ENCODE assay signal across 18 cellular contexts in the genomic region with DNA sequence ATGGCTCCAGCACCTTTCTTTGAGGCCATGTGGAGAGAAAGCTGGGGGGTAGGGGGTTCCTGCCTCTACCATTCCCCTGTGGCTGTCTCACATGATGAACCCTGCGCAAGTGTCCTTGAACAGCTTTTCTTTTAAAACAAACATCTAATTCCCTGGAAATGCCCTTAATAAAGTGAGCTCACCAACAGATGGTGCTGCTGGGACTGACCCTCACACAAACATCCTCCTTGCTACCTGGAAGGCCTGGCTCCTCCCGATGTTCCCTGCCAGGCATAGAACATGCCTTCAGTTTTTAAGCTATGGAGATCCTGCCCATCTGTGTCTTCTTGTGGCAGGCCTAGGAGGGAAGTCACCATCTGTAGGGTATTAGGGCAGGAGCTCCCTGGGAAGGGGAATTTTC.
DNase-seq lines count a peak whose midpoint lies in the region; ATAC-seq, FAIRE-seq and TF ChIP-seq lines count a peak whose summit lies in the region.
"Had no signal": no experiment of that assay in that cellular context is flagged by ENCODE, and none has a peak within 500 bp of the region (broad histone marks: within the 10 kb centered on the region; RNA-seq: fewer than 3 reads in every experiment).

No MANE protein-coding gene starts in this region.

- H3K9me2 ChIP-seq in hepatocyte (replicated peaks; ENCODE audit: insufficient read depth) = no peaks in the 10 kb centered on the region

- H3K27me3 Mint-ChIP-seq in activated CD4-positive, alpha-beta T cell treated with anti-CD3 and anti-CD28 coated beads, Interleukin-2, amount 10 ng/mL, durations not matched to agents 7 days and 5 days = no peaks in the 10 kb centered on the region

- ATAC-seq in Right ventricle myocardium inferior (peak; percentile 16), left ventricle myocardium superior (no peak), upper lobe of right lung (peak; percentile 38)
- ATAC-seq: Panc1 had no signal

- H3K4me1 ChIP-seq in hepatocyte (ENCODE audit: insufficient read depth) = peaks cover 10% of the 10 kb centered on the region
- H3K4me1 ChIP-seq in upper lobe of right lung = no peaks in the 10 kb centered on the region
- H3K4me1 ChIP-seq in Peyer's patch = peaks cover 0 to 18% (median 0%) of the 10 kb centered on the region in 4 donors

- WGBS in hepatocyte (ENCODE audit: low lambda C conversion rate, missing lambda C conversion rate) = 41% methylated on average over 2 of the region's 2 CpGs

- no peaks in the 10 kb centered on the region for H3K36me3 Mint-ChIP-seq in activated CD4-positive, alpha-beta T cell treated with anti-CD3 and anti-CD28 coated beads, Interleukin-2, amount 10 ng/mL, durations not matched to agents 7 days and 5 days (ENCODE audit: low read depth)
- H3K36me3 Mint-ChIP-seq: mesothelial cell of epicardium had no signal

- no peak overlapping the region for H3K27ac ChIP-seq in VCaP
- peak overlapping the region; percentile 38 for H3K27ac ChIP-seq in hepatocyte
- no peak overlapping the region for H3K27ac ChIP-seq in upper lobe of right lung
- no peak overlapping the region for H3K27ac ChIP-seq in Peyer's patch
- H3K27ac ChIP-seq: ovary had no signal

- FAIRE-seq in GM12891 (lab: Jason Lieb, UNC) = no peak
- FAIRE-seq: A204.1, astrocyte had no signal

- no peak for TF ChIP-seq POLR2A in Peyer's patch (IDR thresholded peaks at IDR 0.05)
- TF ChIP-seq POLR2A in GM12891 (IDR thresholded peaks at IDR 0.05; ENCODE audit: low read depth, low read length) = no peak

- H2AFZ ChIP-seq in hepatocyte = no peak overlapping the region

- no peak overlapping the region for H3K27ac Mint-ChIP-seq in activated CD4-positive, alpha-beta T cell treated with anti-CD3 and anti-CD28 coated beads, Interleukin-2, amount 10 ng/mL, durations not matched to agents 7 days and 5 days
- H3K27ac Mint-ChIP-seq: activated T-helper 1 cell treated with anti-CD3 and anti-CD28 coated beads, Interleukin-12 subunit alpha, Interleukin-12 subunit beta, Interleukin-2, Interleukin-4 antibody, amounts not matched to agents 30 ng/mL and 10 ng/mL and 1 ng/mL, durations not matched to agents 14 hours and 24 hours and 36 hours; mesothelial cell of epicardium had no signal

- H3K4me1 Mint-ChIP-seq in activated CD4-positive, alpha-beta T cell treated with anti-CD3 and anti-CD28 coated beads, Interleukin-2, amount 10 ng/mL, durations not matched to agents 7 days and 5 days = no peaks in the 10 kb centered on the region

- H3K4me3 ChIP-seq in hepatocyte (no peak overlapping the region), upper lobe of right lung (no peak overlapping the region), Peyer's patch (no peak overlapping the region)
- H3K4me3 ChIP-seq: ovary had no signal

- H3K36me3 ChIP-seq in hepatocyte (replicated peaks; ENCODE audit: insufficient read depth, low read depth) (no peaks in the 10 kb centered on the region), upper lobe of right lung (no peaks in the 10 kb centered on the region), Peyer's patch (no peaks in the 10 kb centered on the region)
- H3K36me3 ChIP-seq: ovary had no signal

- no peak for DNase-seq in Right ventricle myocardium inferior (ENCODE audit: missing footprints)
- DNase-seq in left ventricle myocardium superior = no peak
- DNase-seq in hepatocyte (ENCODE audit: low spot score) = peak; percentile 58
- DNase-seq in upper lobe of right lung = no peak
- no peak for DNase-seq in Peyer's patch
- no peak for DNase-seq in GM12891 (ENCODE audit: insufficient read length, low spot score)
- DNase-seq in activated CD4-positive, alpha-beta T cell treated with anti-CD3 and anti-CD28 coated beads, Interleukin-2, amount 10 ng/mL, durations not matched to agents 7 days and 5 days = no peak
- DNase-seq: activated CD4-positive, alpha-beta T cell treated with anti-CD3 and anti-CD28 coated beads for 4 hours; hippocampal formation; NCI-H2171; ovary; stimulated activated CD4-positive, alpha-beta T cell treated with anti-CD3 and anti-CD28 coated beads, Interleukin-15, amount 100 ng/mL, for 24 hours had no signal

- POLR2A ChIA-PET in activated CD4-positive, alpha-beta T cell treated with anti-CD3 and anti-CD28 coated beads, Interleukin-2, amount 10 ng/mL, durations not matched to agents 7 days and 5 days (lab: Charles Lee) = no interaction called here

- H3K4me2 ChIP-seq in hepatocyte = no peak overlapping the region

- CTCF ChIA-PET in activated CD4-positive, alpha-beta T cell treated with anti-CD3 and anti-CD28 coated beads, Interleukin-2, amount 10 ng/mL, durations not matched to agents 7 days and 5 days (lab: Charles Lee) = interaction anchor here (0.6 kb wide), 2 partner anchors 702 to 959 kb away, joined by 3 read pairs; no protein-coding TSS in a partner anchor

- intact Hi-C loops in Right ventricle myocardium inferior (cut with DNase I) = no loop called here
- intact Hi-C loops in left ventricle myocardium superior (cut with micrococcal nuclease) = no loop called here
- intact Hi-C loops in upper lobe of right lung (cut with DNase I) = no loop called here

- no peaks in the 10 kb centered on the region for H4K20me1 ChIP-seq in hepatocyte (ENCODE audit: insufficient read depth, poor library complexity, severe bottlenecking)

- H3K9me3 Mint-ChIP-seq in activated CD4-positive, alpha-beta T cell treated with anti-CD3 and anti-CD28 coated beads, Interleukin-2, amount 10 ng/mL, durations not matched to agents 7 days and 5 days = no peaks in the 10 kb centered on the region
- H3K9me3 Mint-ChIP-seq: activated T-helper 1 cell treated with anti-CD3 and anti-CD28 coated beads, Interleukin-12 subunit alpha, Interleukin-12 subunit beta, Interleukin-2, Interleukin-4 antibody, amounts not matched to agents 30 ng/mL and 10 ng/mL and 1 ng/mL, durations not matched to agents 14 hours and 24 hours and 36 hours; mesothelial cell of epicardium had no signal

- H3K4me3 Mint-ChIP-seq in activated CD4-positive, alpha-beta T cell treated with anti-CD3 and anti-CD28 coated beads, Interleukin-2, amount 10 ng/mL, durations not matched to agents 7 days and 5 days = no peak overlapping the region
- H3K4me3 Mint-ChIP-seq: activated T-helper 1 cell treated with anti-CD3 and anti-CD28 coated beads, Interleukin-12 subunit alpha, Interleukin-12 subunit beta, Interleukin-2, Interleukin-4 antibody, amounts not matched to agents 30 ng/mL and 10 ng/mL and 1 ng/mL, durations not matched to agents 14 hours and 24 hours and 36 hours; mesothelial cell of epicardium had no signal

- H3K9me3 ChIP-seq in hepatocyte (ENCODE audit: low read depth) (no peaks in the 10 kb centered on the region), upper lobe of right lung (no peaks in the 10 kb centered on the region), Peyer's patch (no peaks in the 10 kb centered on the region)
- H3K9me3 ChIP-seq: ovary had no signal

- H3K27me3 ChIP-seq in hepatocyte (no peaks in the 10 kb centered on the region), upper lobe of right lung (no peaks in the 10 kb centered on the region), Peyer's patch (no peaks in the 10 kb centered on the region)
- H3K27me3 ChIP-seq: ovary had no signal

- peak; percentile 57 for TF ChIP-seq CTCF in VCaP (conservative IDR thresholded peaks at IDR 0.05)
- TF ChIP-seq CTCF in hepatocyte (IDR thresholded peaks at IDR 0.05; ENCODE audit: poor library complexity) = peak; percentile 39
- TF ChIP-seq CTCF in upper lobe of right lung (IDR thresholded peaks at IDR 0.05) = no peak
- TF ChIP-seq CTCF in Peyer's patch (IDR thresholded peaks at IDR 0.05) = peak in 1 of 6 experiments; percentile 8

- peaks cover 11% of the 10 kb centered on the region for H3K79me2 ChIP-seq in hepatocyte

TF ChIP-seq in GM12891, 5 proteins besides CTCF, POLR2A, EP300 and RAD21:
- TF ChIP-seq TAF1 (IDR thresholded peaks at IDR 0.05; ENCODE audit: low read depth, low read length) = no peak
- TF ChIP-seq POU2F2 (IDR thresholded peaks at IDR 0.05; ENCODE audit: low read depth, low read length) = no peak
- TF ChIP-seq PAX5 (IDR thresholded peaks at IDR 0.05; ENCODE audit: insufficient read depth, low read length, severe bottlenecking) = no peak
- TF ChIP-seq POLR2AphosphoS5 (IDR thresholded peaks at IDR 0.05; ENCODE audit: low read depth, low read length) = no peak
- TF ChIP-seq SPI1 (IDR thresholded peaks at IDR 0.05; ENCODE audit: low read depth, low read length) = no peak
